Comparison of ENCODE assay signal across 4 cellular contexts in the genomic region with DNA sequence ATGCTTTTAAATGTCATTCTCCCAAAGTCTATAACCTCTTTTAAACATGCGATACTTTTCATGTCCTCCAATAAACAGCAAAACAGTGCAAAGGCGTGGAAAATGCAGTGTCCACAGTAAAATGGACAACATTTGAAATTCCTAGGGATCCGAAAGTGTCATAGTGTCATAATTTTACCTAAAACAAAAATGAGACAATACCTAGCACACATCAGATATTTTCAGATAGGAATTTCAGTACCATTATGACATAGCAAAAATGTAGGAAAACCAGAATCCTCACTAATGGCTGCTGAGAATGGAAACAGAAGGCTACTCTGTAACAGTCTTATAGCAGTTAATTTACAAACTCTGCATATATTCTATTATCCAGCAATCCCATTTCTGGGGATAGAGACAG. TPM values are rescaled to one million over a fixed set of nuclear protein-coding genes. Genes with fewer than 3 reads are reported as not detected.
"Had no signal": no experiment of that assay in that cellular context is flagged by ENCODE, and none has a peak within 500 bp of the region (broad histone marks: within the 10 kb centered on the region; RNA-seq: fewer than 3 reads in every experiment).

No MANE protein-coding gene starts in this region.

- DNase-seq: GDM1, GF-D8 had no signal

- H3K4me3 ChIP-seq: GM12878 had no signal

- ATAC-seq: GM12878 had no signal

RNA-seq across cellular contexts. Expression of a gene that starts 33.1 kb away (rescaled TPM):
- total RNA-seq: G401, GM12878 had no signal
